In the genomic region with DNA sequence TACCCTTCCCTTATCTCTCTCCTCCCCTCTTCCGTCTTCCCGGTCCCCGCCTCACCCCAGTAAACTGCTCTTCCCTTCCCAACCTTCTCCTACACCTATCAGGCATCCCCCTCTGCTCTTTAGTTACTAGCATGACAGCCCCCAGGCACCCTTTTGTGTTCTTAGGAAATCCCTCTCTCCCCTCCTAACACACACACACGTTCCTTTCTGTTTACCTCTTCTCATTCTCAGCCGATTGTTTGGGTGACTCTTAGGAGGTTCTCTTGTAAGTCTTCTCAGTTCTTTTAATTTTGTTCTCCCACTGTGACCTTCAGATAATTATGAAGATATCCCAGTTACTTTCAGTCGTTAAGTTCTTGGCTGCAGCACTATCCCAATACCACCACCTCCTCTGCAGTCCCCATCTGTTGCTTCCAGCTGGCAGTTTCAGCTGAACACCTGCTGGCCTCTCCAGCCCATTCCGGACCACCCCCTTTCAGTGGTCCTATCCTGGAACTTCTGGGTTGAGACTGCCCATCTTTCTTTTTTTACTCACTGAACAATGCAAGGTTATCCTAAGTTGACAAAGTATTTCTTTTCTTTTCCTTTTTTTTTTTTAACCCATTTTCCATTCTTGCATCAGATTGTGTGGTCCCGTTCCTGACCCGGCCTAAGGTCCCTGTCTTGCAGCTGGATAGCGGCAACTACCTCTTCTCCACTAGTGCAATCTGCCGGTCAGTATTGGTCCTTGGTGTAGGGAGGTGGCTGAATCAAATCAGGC, we compare ENCODE assay signal across 8 cellular contexts. TPM values are rescaled to one million over a fixed set of nuclear protein-coding genes. Genes with fewer than 3 reads are reported as not detected.
A peak's percentile ranks its signal among the peaks of the same experiment; 100 is the strongest.
DNase-seq lines count a peak whose midpoint lies in the region; ATAC-seq and TF ChIP-seq lines count a peak whose summit lies in the region.

No MANE protein-coding gene starts in this region.

- peak overlapping the region; percentile 99 for H3K4me3 Mint-ChIP-seq in T-helper 2 cell treated with Interferon-gamma antibody and Interleukin-4, amounts not matched to agents 5 μg/mL and 100 μg/mL, for 36 hours
- H3K4me3 Mint-ChIP-seq in stimulated activated memory B cell treated with anti-CD40 and anti-IgM and Interleukin-4, amounts not matched to agents 10 μg/mL and 1 μg/mL and 100 μg/mL, for 72 hours, result peak overlapping the region; percentile 98

- H3K9me3 Mint-ChIP-seq in T-helper 2 cell treated with Interferon-gamma antibody and Interleukin-4, amounts not matched to agents 5 μg/mL and 100 μg/mL, for 36 hours, result no peaks in the 10 kb centered on the region
- no peaks in the 10 kb centered on the region for H3K9me3 Mint-ChIP-seq in stimulated activated memory B cell treated with anti-CD40 and anti-IgM and Interleukin-4, amounts not matched to agents 10 μg/mL and 1 μg/mL and 100 μg/mL, for 72 hours

- H3K27ac Mint-ChIP-seq in T-helper 2 cell treated with Interferon-gamma antibody and Interleukin-4, amounts not matched to agents 5 μg/mL and 100 μg/mL, for 36 hours, result peak overlapping the region; percentile 93
- H3K27ac Mint-ChIP-seq in stimulated activated memory B cell treated with anti-CD40 and anti-IgM and Interleukin-4, amounts not matched to agents 10 μg/mL and 1 μg/mL and 100 μg/mL, for 72 hours, result peak overlapping the region; percentile 91

- H3K27me3 Mint-ChIP-seq in T-helper 2 cell treated with Interferon-gamma antibody and Interleukin-4, amounts not matched to agents 5 μg/mL and 100 μg/mL, for 36 hours (ENCODE audit: low read depth), result no peaks in the 10 kb centered on the region
- H3K27me3 Mint-ChIP-seq in stimulated activated memory B cell treated with anti-CD40 and anti-IgM and Interleukin-4, amounts not matched to agents 10 μg/mL and 1 μg/mL and 100 μg/mL, for 72 hours, result no peaks in the 10 kb centered on the region

- H3K4me1 ChIP-seq in hepatocyte (ENCODE audit: insufficient read depth), result peaks cover 11% of the 10 kb centered on the region

- H3K79me2 ChIP-seq in hepatocyte, result peaks cover 27% of the 10 kb centered on the region

- peak overlapping the region; percentile 42 for H3K27ac ChIP-seq in hepatocyte

- DNase-seq in T-helper 2 cell treated with Interferon-gamma antibody and Interleukin-4, amounts not matched to agents 5 μg/mL and 100 μg/mL, for 36 hours (ENCODE audit: low spot score), result no peak
- DNase-seq in T-helper 2 cell (no peak), hepatocyte (ENCODE audit: low spot score) (no peak), SKM-1 (lab: John Stamatoyannopoulos, UW; ENCODE audit: unreplicated experiment) (no peak)
- no peak for DNase-seq in stimulated activated CD4-positive, alpha-beta T cell treated with anti-CD3 and anti-CD28 coated beads, Interleukin-12 subunit alpha, Interleukin-12 subunit beta, amount 100 ng/mL, for 4 hours

- H3K9me3 ChIP-seq in hepatocyte (ENCODE audit: low read depth), result no peaks in the 10 kb centered on the region

- H3K4me1 Mint-ChIP-seq in T-helper 2 cell treated with Interferon-gamma antibody and Interleukin-4, amounts not matched to agents 5 μg/mL and 100 μg/mL, for 36 hours (ENCODE audit: low read depth), result peaks cover 21% of the 10 kb centered on the region
- H3K4me1 Mint-ChIP-seq in stimulated activated memory B cell treated with anti-CD40 and anti-IgM and Interleukin-4, amounts not matched to agents 10 μg/mL and 1 μg/mL and 100 μg/mL, for 72 hours, result peaks cover 26% of the 10 kb centered on the region

- peak overlapping the region; percentile 87 for H3K4me2 ChIP-seq in hepatocyte

- ATAC-seq in stimulated activated memory B cell treated with anti-CD40 and anti-IgM and Interleukin-4, amounts not matched to agents 10 μg/mL and 1 μg/mL and 100 μg/mL, for 72 hours, result no peak
- ATAC-seq in GM21576 (IDR thresholded peaks at IDR 0.05; ENCODE audit: unreplicated experiment), result no peak

- 30% methylated on average over 11 of the region's 11 CpGs for WGBS in hepatocyte (ENCODE audit: low lambda C conversion rate, missing lambda C conversion rate)

- H3K36me3 Mint-ChIP-seq in T-helper 2 cell treated with Interferon-gamma antibody and Interleukin-4, amounts not matched to agents 5 μg/mL and 100 μg/mL, for 36 hours (ENCODE audit: low read depth), result peaks cover 39% of the 10 kb centered on the region
- H3K36me3 Mint-ChIP-seq in stimulated activated memory B cell treated with anti-CD40 and anti-IgM and Interleukin-4, amounts not matched to agents 10 μg/mL and 1 μg/mL and 100 μg/mL, for 72 hours, result peaks cover 43% of the 10 kb centered on the region

- TF ChIP-seq CTCF in WI38 (IDR thresholded peaks at IDR 0.05; ENCODE audit: low read depth, low read length) (no peak), hepatocyte (IDR thresholded peaks at IDR 0.05; ENCODE audit: poor library complexity) (no peak)

- no peaks in the 10 kb centered on the region for H3K36me3 ChIP-seq in hepatocyte (replicated peaks; ENCODE audit: insufficient read depth, low read depth)

- peak overlapping the region; percentile 99 for H3K4me3 ChIP-seq in WI38 (ENCODE audit: low read depth, low read length)
- peak overlapping the region; percentile 39 for H3K4me3 ChIP-seq in hepatocyte

- peaks cover 2% of the 10 kb centered on the region for H4K20me1 ChIP-seq in hepatocyte (ENCODE audit: insufficient read depth, poor library complexity, severe bottlenecking)

- no peaks in the 10 kb centered on the region for H3K27me3 ChIP-seq in hepatocyte

- peak overlapping the region; percentile 35 for H2AFZ ChIP-seq in hepatocyte

- no peaks in the 10 kb centered on the region for H3K9me2 ChIP-seq in hepatocyte (replicated peaks; ENCODE audit: insufficient read depth)

RNA-seq across cellular contexts. Expression of gene MARS1, which starts 0.7 kb away (rescaled TPM):
- 117 and 124 TPM in 2 replicates for total RNA-seq in hepatocyte
- polyA plus RNA-seq in hepatocyte, result 147 and 158 TPM in 2 replicates

RNA-seq across cellular contexts. Expression of gene ARHGAP9, which starts 8.9 kb away (rescaled TPM):
- total RNA-seq in hepatocyte, result 0.44 and 2.0 TPM in 2 replicates
- polyA plus RNA-seq in hepatocyte, result 2.2 and 3.6 TPM in 2 replicates

RNA-seq across cellular contexts. Expression of gene GLI1, which starts 29.0 kb away (rescaled TPM):
- total RNA-seq in hepatocyte, result 5.9 and 7.6 TPM in 2 replicates
- polyA plus RNA-seq in hepatocyte, result 5.1 and 6.0 TPM in 2 replicates

RNA-seq across cellular contexts. Expression of gene DDIT3, which starts 31.7 kb away (rescaled TPM):
- 92.7 and 105 TPM in 2 replicates for total RNA-seq in hepatocyte
- polyA plus RNA-seq in hepatocyte, result 133 and 145 TPM in 2 replicates

RNA-seq across cellular contexts. Expression of gene INHBE, which starts 33.5 kb away (rescaled TPM):
- total RNA-seq in hepatocyte, result 44.2 and 45.9 TPM in 2 replicates
- polyA plus RNA-seq in hepatocyte, result 6.1 and 15.1 TPM in 2 replicates
